Comparison of ENCODE assay signal across 8 cellular contexts in the genomic region with DNA sequence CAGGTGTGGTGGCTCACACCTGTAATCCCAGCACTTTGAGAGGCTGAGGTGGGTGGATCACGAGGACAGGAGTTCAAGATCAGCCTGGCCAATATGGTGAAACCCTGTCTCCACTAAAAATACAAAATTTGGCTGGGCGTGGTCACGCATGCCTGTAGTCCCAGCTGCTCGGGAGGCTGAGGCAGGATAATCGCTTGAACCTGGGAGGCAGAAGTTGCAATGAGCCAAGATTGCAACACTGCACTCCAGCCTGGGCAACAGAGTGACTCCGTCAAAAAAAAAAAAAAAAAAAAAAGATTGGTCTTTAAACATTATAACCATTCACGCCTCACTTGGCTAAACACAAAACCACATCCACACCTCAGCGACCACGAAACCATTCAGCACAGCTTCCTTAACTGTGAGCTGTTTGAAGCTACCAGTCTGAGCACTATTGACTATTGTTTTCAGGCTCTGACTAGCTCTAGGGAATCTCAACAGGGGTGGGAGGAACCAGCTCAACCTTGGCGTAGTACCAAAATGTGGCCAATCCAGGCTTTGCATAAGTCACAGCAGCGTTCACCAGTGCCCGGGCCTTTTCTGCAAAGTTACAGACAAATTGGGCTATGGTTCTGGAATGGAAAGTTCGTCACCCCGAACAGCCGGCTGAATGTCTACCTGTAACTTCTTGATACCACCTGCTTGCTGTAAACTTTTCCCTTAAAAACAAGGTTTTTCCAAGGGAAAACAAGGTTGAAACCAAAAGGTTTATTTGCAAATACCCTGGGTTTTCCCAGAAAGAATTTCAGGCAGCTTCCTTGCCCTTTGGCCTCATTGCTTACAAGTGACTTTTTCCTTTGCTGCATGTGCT.
DNase-seq lines count a peak whose midpoint lies in the region; ATAC-seq, FAIRE-seq and TF ChIP-seq lines count a peak whose summit lies in the region.

No MANE protein-coding gene starts in this region.

- dilution Hi-C loops in keratinocyte (cut with MboI; ENCODE audit: extremely low pct_ligation_motif_present, low sequenced_read_pairs): no loop called here

- no peak overlapping the region for H3K4me3 ChIP-seq in adipocyte (ENCODE audit: low read length)
- H3K4me3 ChIP-seq in keratinocyte (ENCODE audit: control insufficient read depth in 2 of 3, extremely low read depth in 1 of 3, insufficient read depth in 2 of 3, low read depth in 1 of 3, low read length in 3 of 3): no peak overlapping the region

- FAIRE-seq in keratinocyte (lab: Jason Lieb, UNC) (peak; percentile 99), urothelium cell line (lab: Jason Lieb, UNC) (no peak)

- DNase-seq in AG08395 (ENCODE audit: low spot score): peak; percentile 26
- DNase-seq in NCI-H1092 treated with DMSO at 0.1 percent for 48 hours (lab: John Stamatoyannopoulos, UW): peak; percentile 32
- DNase-seq in adipocyte (ENCODE audit: low read depth): peak; percentile 49
- DNase-seq in keratinocyte (ENCODE audit: low read depth, low spot score): peak; percentile 91
- peak; percentile 70 for DNase-seq in urothelium cell line (ENCODE audit: low spot score)
- DNase-seq in activated effector memory CD4-positive, alpha-beta T cell treated with anti-CD3 and anti-CD28 coated beads, Interleukin-2, amount 50 U/mL, for 16 hours: no peak

- H3K27ac ChIP-seq in keratinocyte (ENCODE audit: control insufficient read depth, insufficient read depth, low read length): no peak overlapping the region

- TF ChIP-seq CTCF in keratinocyte (optimal IDR thresholded peaks at IDR 0.05 in 1 of 3, IDR thresholded peaks at IDR 0.05 in 1 of 3, conservative IDR thresholded peaks at IDR 0.05 in 1 of 3; ENCODE audit: extremely low read depth in 1 of 3, insufficient read depth in 2 of 3, low read length in 3 of 3): no peak

- no peaks in the 10 kb centered on the region for H3K9me1 ChIP-seq in keratinocyte (ENCODE audit: control insufficient read depth, extremely low read depth, insufficient read depth, low read length)

- H4K20me1 ChIP-seq in keratinocyte (ENCODE audit: control insufficient read depth, extremely low read depth, insufficient read depth, low read length): peaks cover 3% of the 10 kb centered on the region

- H3K9ac ChIP-seq in adipocyte (ENCODE audit: low read length) (peak overlapping the region; percentile 58), keratinocyte (ENCODE audit: control insufficient read depth, extremely low read depth, insufficient read depth, low read length) (no peak overlapping the region)

- H3K4me2 ChIP-seq in keratinocyte (ENCODE audit: control insufficient read depth, extremely low read depth, insufficient read depth, low read depth, low read length): peak overlapping the region; percentile 27

- H3K9me3 ChIP-seq in adipocyte (ENCODE audit: control insufficient read depth, low read length) (no peaks in the 10 kb centered on the region), keratinocyte (ENCODE audit: control insufficient read depth, low read depth, low read length) (no peaks in the 10 kb centered on the region)

- H3K4me1 ChIP-seq in adipocyte (ENCODE audit: control insufficient read depth, insufficient read depth, low read length): peaks cover 43% of the 10 kb centered on the region
- H3K4me1 ChIP-seq in keratinocyte (ENCODE audit: control insufficient read depth, extremely low read depth, insufficient read depth, low read length): peaks cover 6% of the 10 kb centered on the region

- ATAC-seq in GM18519 (IDR thresholded peaks at IDR 0.05; ENCODE audit: low FRiP score, unreplicated experiment) (peak; percentile 91), HG02884 (IDR thresholded peaks at IDR 0.05; ENCODE audit: unreplicated experiment) (peak; percentile 99)

- H2AFZ ChIP-seq in keratinocyte (ENCODE audit: control insufficient read depth, low read length): no peak overlapping the region

- H3K36me3 ChIP-seq in adipocyte (ENCODE audit: control insufficient read depth, insufficient read depth, low read length, severe bottlenecking): no peaks in the 10 kb centered on the region
- H3K36me3 ChIP-seq in keratinocyte (ENCODE audit: control insufficient read depth in 2 of 2, extremely low read depth in 1 of 2, insufficient read depth in 2 of 2, low read length in 2 of 2): no peaks in the 10 kb centered on the region

- no peaks in the 10 kb centered on the region for H3K27me3 ChIP-seq in adipocyte (replicated peaks; ENCODE audit: control insufficient read depth, insufficient read depth, low read length)
- peaks cover 67% of the 10 kb centered on the region for H3K27me3 ChIP-seq in keratinocyte (ENCODE audit: control insufficient read depth, extremely low read depth, insufficient read depth, low read length)

- no peaks in the 10 kb centered on the region for H3K79me2 ChIP-seq in keratinocyte (ENCODE audit: control insufficient read depth, insufficient read depth, low read length)
